ENCODE assay signal across 18 cellular contexts in the genomic region with DNA sequence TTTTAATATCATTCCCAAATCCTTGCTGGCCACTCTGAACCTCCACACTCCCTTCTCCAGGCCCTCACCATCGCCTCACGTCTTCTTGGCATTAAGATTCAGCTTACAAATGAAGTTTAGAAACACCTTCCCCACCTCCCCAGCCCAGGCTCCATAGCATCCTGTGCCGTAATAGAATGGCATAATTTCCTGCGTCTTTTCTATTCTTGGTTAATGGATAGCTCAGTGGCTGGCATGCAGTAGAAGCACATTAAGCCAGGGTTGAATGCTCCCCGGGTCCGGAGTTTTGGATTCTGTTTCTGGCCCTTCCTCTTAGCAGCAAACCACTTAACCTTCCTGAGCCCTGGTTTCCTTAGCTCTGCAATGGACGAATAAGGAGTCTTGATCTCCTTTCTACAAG. TPM values are rescaled to one million over a fixed set of nuclear protein-coding genes. Genes with fewer than 3 reads are reported as not detected.
DNase-seq lines count a peak whose midpoint lies in the region; ATAC-seq, FAIRE-seq and TF ChIP-seq lines count a peak whose summit lies in the region.
"Had no signal": no experiment of that assay in that cellular context is flagged by ENCODE, and none has a peak within 500 bp of the region (broad histone marks: within the 10 kb centered on the region; RNA-seq: fewer than 3 reads in every experiment).

No MANE protein-coding gene starts in this region.

- peaks cover 98% of the 10 kb centered on the region for H3K4me1 Mint-ChIP-seq in Calu3 (ENCODE audit: low read depth, unreplicated experiment)
- H3K4me1 Mint-ChIP-seq: B cell had no signal

- H3K9me3 Mint-ChIP-seq in Calu3 (ENCODE audit: low read depth, unreplicated experiment) = no peaks in the 10 kb centered on the region
- H3K9me3 Mint-ChIP-seq: CD4-positive, alpha-beta memory T cell had no signal

- no peak overlapping the region for H3K4me3 ChIP-seq in lower lobe of right lung
- H3K4me3 ChIP-seq in small intestine (ENCODE audit: low read depth in 1 of 2, low read length in 2 of 2) = no peak overlapping the region
- H3K4me3 ChIP-seq in H7 (ENCODE audit: insufficient read depth, low read depth, low read length) = no peak overlapping the region
- H3K4me3 ChIP-seq: HAP-1, K562 had no signal

- peak overlapping the region; percentile 93 for H3K27ac Mint-ChIP-seq in Calu3 (ENCODE audit: unreplicated experiment)
- H3K27ac Mint-ChIP-seq: B cell; CD4-positive, alpha-beta memory T cell had no signal

- CTCF ChIA-PET in Calu3 (lab: Charles Lee) = interaction anchor here (0.8 to 2.9 kb wide), 10 partner anchors 10 to 117 kb away, joined by 3 to 26 read pairs (median 4); a partner anchor contains a TSS

- ATAC-seq in lower lobe of right lung (peak; percentile 27 to 39), HG03469 (IDR thresholded peaks at IDR 0.05; ENCODE audit: unreplicated experiment) (no peak)
- ATAC-seq: K562 had no signal

- H3K27me3 Mint-ChIP-seq in Calu3 (ENCODE audit: unreplicated experiment) = no peaks in the 10 kb centered on the region
- H3K27me3 Mint-ChIP-seq: B cell had no signal

- intact Hi-C loops in Calu3 (cut with micrococcal nuclease; ENCODE audit: unreplicated experiment) = no loop called here
- intact Hi-C loops in lower lobe of right lung (cut with DNase I) = no loop called here

- H3K36me3 Mint-ChIP-seq in Calu3 (ENCODE audit: insufficient read depth, unreplicated experiment) = peaks cover 76% of the 10 kb centered on the region
- H3K36me3 Mint-ChIP-seq: CD4-positive, alpha-beta memory T cell had no signal

- TF ChIP-seq CTCF in Calu3 (IDR thresholded peaks at IDR 0.05; ENCODE audit: unreplicated experiment) = no peak
- TF ChIP-seq CTCF in lower lobe of right lung (IDR thresholded peaks at IDR 0.05) = no peak

- DNase-seq in Calu3 (peak; percentile 58), glomerular visceral epithelial cell (ENCODE audit: extremely low spot score) (peak; percentile 94), lower lobe of right lung (no peak), small intestine (peak; percentile 50), caudate nucleus (lab: John Stamatoyannopoulos, UW) (no peak), occipital lobe (lab: John Stamatoyannopoulos, UW) (no peak), H7 (no peak)
- DNase-seq: CD4-positive, alpha-beta memory T cell; NCI-H1048; NCI-H2107; NCI-H69; NK-92 treated with Interleukin-12 subunit alpha and Interleukin-12 subunit beta, amount 100 ng/mL, for 24 hours; OCI-M1 had no signal

- H3K4me3 Mint-ChIP-seq in Calu3 (ENCODE audit: low read depth, unreplicated experiment) = peak overlapping the region; percentile 58
- H3K4me3 Mint-ChIP-seq: B cell; CD4-positive, alpha-beta memory T cell had no signal

- no TSS peak for BruUV-seq in Calu3 (replicated peaks; lab: Mats Ljungman, UMichigan)

- H3K27ac ChIP-seq in lower lobe of right lung (peak overlapping the region; percentile 53), small intestine (ENCODE audit: low read depth in 1 of 2, low read length in 1 of 2) (no peak overlapping the region), caudate nucleus (ENCODE audit: low read depth, low read length) (no peak overlapping the region)

- no peak for FAIRE-seq in small intestine (lab: Jason Lieb, UNC)
- FAIRE-seq: HTR-8/SVneo, K562 had no signal

- H3K36me3 ChIP-seq in lower lobe of right lung = no peaks in the 10 kb centered on the region
- no peaks in the 10 kb centered on the region for H3K36me3 ChIP-seq in small intestine (ENCODE audit: control insufficient read depth in 2 of 2, insufficient read depth in 2 of 2, low read length in 2 of 2)
- no peaks in the 10 kb centered on the region for H3K36me3 ChIP-seq in H7 (replicated peaks; ENCODE audit: control insufficient read depth, insufficient read depth, low read length)
- H3K36me3 ChIP-seq: HAP-1 had no signal

- H3K9me3 ChIP-seq in lower lobe of right lung = no peaks in the 10 kb centered on the region
- no peaks in the 10 kb centered on the region for H3K9me3 ChIP-seq in small intestine (ENCODE audit: control insufficient read depth, low read depth)
- H3K9me3 ChIP-seq: HAP-1 had no signal

- H3K4me1 ChIP-seq in lower lobe of right lung (peaks cover 33% of the 10 kb centered on the region), small intestine (ENCODE audit: control insufficient read depth in 2 of 2, insufficient read depth in 1 of 2, low read depth in 1 of 2, low read length in 1 of 2) (peaks cover 3 to 16% of the 10 kb centered on the region in 2 donors)
- H3K4me1 ChIP-seq: HAP-1 had no signal

- H3K27me3 ChIP-seq in lower lobe of right lung (ENCODE audit: low read depth) (no peaks in the 10 kb centered on the region), small intestine (ENCODE audit: control insufficient read depth in 2 of 2, insufficient read depth in 2 of 2, low read length in 2 of 2) (no peaks in the 10 kb centered on the region), H7 (ENCODE audit: control insufficient read depth, insufficient read depth, low read length) (peaks cover 6% of the 10 kb centered on the region; the same call in 1 of the 2 replicates)

- 28 to 65% (median 37%) methylated on average over 7 of the region's 7 CpGs for WGBS in small intestine, 3 donors

RNA-seq across cellular contexts. Expression of a gene that starts 13.8 kb away (rescaled TPM):
- total RNA-seq in Calu3 (2022) = 190 TPM in 2 replicates
- 61.9 TPM for total RNA-seq in lower lobe of right lung
- 10 to 100 TPM; 22.8 to 65.1 (median 49.6) TPM for polyA plus RNA-seq in small intestine
- total RNA-seq in occipital lobe = 116 TPM
- 11.8 and 15.5 TPM in 2 replicates for total RNA-seq in H7 (2014; rRNA removed; shearing (Covaris generic))

Comparison
In these comparisons a context has a peak if more than half of its experiments do, and no peak if none do; other contexts are left out.
1. DNase-seq: peak in Calu3 (single experiment), glomerular visceral epithelial cell (single experiment) and small intestine (single experiment); none in lower lobe of right lung (single experiment), caudate nucleus (0 of 61), occipital lobe (single experiment) and H7 (single experiment).